Comparison of ENCODE assay signal across 1 cellular context in the genomic region with DNA sequence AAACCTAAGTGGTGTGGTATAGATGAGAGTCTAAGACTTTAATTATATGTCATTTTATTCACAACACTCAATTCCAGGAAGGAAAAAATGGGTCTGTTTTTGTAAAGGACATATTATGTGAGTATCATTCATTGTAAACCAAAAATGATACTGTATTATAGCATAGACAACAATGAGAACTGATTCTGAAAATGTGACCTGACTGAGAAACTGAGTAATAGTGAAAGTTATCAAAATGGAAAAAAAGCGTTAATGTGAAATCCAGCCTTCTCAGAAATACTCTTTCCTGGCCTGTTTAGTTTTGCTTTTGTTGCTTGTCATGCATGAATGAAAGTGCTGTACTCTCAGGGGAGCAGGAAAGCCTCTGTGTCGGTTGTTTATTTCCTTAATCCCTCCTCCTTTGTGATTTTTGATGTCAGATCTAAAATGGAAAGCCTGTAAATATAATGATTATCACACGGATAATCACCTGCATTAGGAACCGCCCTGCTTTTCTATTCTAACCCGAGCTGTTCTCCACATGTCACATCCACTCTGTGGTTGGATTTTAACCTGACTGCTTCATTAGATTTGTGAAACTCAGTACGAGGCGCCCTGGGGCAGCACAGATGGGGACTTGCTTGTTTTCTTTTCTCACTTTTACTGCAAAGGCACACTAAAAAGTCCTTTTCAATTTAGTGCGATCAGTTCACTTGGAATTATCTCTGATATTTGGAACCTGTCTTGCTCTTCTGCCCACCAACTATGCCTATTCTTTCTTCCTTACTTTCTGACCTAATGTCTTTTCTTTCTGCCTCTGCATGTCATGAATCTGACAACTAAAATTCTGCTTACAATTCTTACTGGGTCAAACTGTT.
A peak's percentile ranks its signal among the peaks of the same experiment; 100 is the strongest.
TF ChIP-seq lines count a peak whose summit lies in the region.

No MANE protein-coding gene starts in this region.

TF ChIP-seq in liver, 16 proteins besides CTCF, POLR2A, EP300 and RAD21 (continued from another document):
- TF ChIP-seq YY1 (IDR thresholded peaks at IDR 0.05): peak; percentile 42
- TF ChIP-seq, protein P1, sequence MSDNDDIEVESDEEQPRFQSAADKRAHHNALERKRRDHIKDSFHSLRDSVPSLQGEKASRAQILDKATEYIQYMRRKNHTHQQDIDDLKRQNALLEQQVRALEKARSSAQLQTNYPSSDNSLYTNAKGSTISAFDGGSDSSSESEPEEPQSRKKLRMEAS (IDR thresholded peaks at IDR 0.05): peak; percentile 6
TF ChIP-seq in liver: peak in this region for 5.
